12 cellular contexts compared by ENCODE assay signal in genomic region chr18:31011455-31011854, GRCh38. TPM values are rescaled to one million over a fixed set of nuclear protein-coding genes. Genes with fewer than 3 reads are reported as not detected.
DNase-seq lines count a peak whose midpoint lies in the region; ATAC-seq, FAIRE-seq and TF ChIP-seq lines count a peak whose summit lies in the region.
"Not testable (repeated sequence)": the region's sequence is repeated elsewhere in the genome, so short reads cannot be mapped to it uniquely, and the experiment has no call there.
"Had no signal": no experiment of that assay in that cellular context is flagged by ENCODE, and none has a peak within 500 bp of the region (broad histone marks: within the 10 kb centered on the region; RNA-seq: fewer than 3 reads in every experiment).

No MANE protein-coding gene starts in this region.

- H3K4me3 ChIP-seq in K562; fibroblast of lung (replicated peaks in 1 of 4; ENCODE audit: control extremely low read depth in 1 of 4, insufficient read depth in 1 of 4, low read depth in 3 of 4, low read length in 4 of 4): not testable (repeated sequence)

- H3K27me3 ChIP-seq in K562 (ENCODE audit: control insufficient read depth in 2 of 2, insufficient read depth in 2 of 2, low read length in 2 of 2); fibroblast of lung (ENCODE audit: control insufficient read depth, insufficient read depth, low read length): not testable (repeated sequence)

- CTCF ChIA-PET in K562 (lab: Yijun Ruan, JAX; ENCODE audit: low intra/inter-chr PET ratio): not testable (repeated sequence)

- DNase-seq in ELR (ENCODE audit: low read depth): peak; percentile 95
- DNase-seq in HTR-8/SVneo (ENCODE audit: insufficient read length, low spot score): peak; percentile 32
- DNase-seq in RKO (ENCODE audit: low spot score): peak; percentile 90
- DNase-seq in K562 (ENCODE audit: extremely low read depth in 1 of 4, low spot score in 3 of 4): not testable (repeated sequence)
- DNase-seq in fibroblast of lung (ENCODE audit: low read depth in 2 of 2): peak; percentile 37 to 97
- DNase-seq in kidney tubule cell (ENCODE audit: low spot score): peak; percentile 98
- DNase-seq in renal cortical epithelial cell (ENCODE audit: low read depth): peak; percentile 95

- H3K36me3 ChIP-seq in K562 (ENCODE audit: control insufficient read depth, insufficient read depth, low read length); fibroblast of lung (ENCODE audit: control insufficient read depth, insufficient read depth, low read length): not testable (repeated sequence)

- WGBS in K562 (ENCODE audit: insufficient coverage, low coverage, missing lambda C conversion rate): 6% methylated on average over 6 of the region's 7 CpGs

- ATAC-seq in K562: not testable (repeated sequence)

- not testable (repeated sequence) for H3K4me1 ChIP-seq in K562 (replicated peaks in 1 of 2; ENCODE audit: control insufficient read depth in 2 of 2, insufficient read depth in 2 of 2, low read length in 2 of 2); fibroblast of lung (ENCODE audit: control insufficient read depth, extremely low read depth, insufficient read depth, low read length)

- not testable (repeated sequence) for TF ChIP-seq POLR2A in K562 (conservative IDR thresholded peaks at IDR 0.05)

- H3K9ac ChIP-seq in K562 (ENCODE audit: insufficient read depth in 1 of 2, low read depth in 2 of 2, low read length in 2 of 2); fibroblast of lung (ENCODE audit: insufficient read depth, low read length): not testable (repeated sequence)

- not testable (repeated sequence) for H3K9me3 ChIP-seq in K562 (replicated peaks; ENCODE audit: control insufficient read depth, insufficient read depth, low read depth, low read length); fibroblast of lung (ENCODE audit: control insufficient read depth, insufficient read depth, low read depth, low read length)

- TF ChIP-seq RAD21 in K562 (CRISPR knock-in tag; conservative IDR thresholded peaks at IDR 0.05 in 1 of 2, IDR thresholded peaks at IDR 0.05 in 1 of 2): not testable (repeated sequence)

- H3K27ac ChIP-seq in K562 (ENCODE audit: extremely low read depth, low read depth, low read length); fibroblast of lung (ENCODE audit: insufficient read depth, low read length): not testable (repeated sequence)

- FAIRE-seq in HTR-8/SVneo (lab: Jason Lieb, UNC); K562 (lab: Jason Lieb, UNC): not testable (repeated sequence)

- not testable (repeated sequence) for H4K20me1 ChIP-seq in K562 (replicated peaks; ENCODE audit: control insufficient read depth, insufficient read depth, low read length); fibroblast of lung (ENCODE audit: control insufficient read depth, extremely low read depth, insufficient read depth, low read length)

- BruUV-seq in K562 (replicated peaks; lab: Mats Ljungman, UMichigan): not testable (repeated sequence)

- intact Hi-C loops in K562 (cut with micrococcal nuclease): not testable (repeated sequence)

- not testable (repeated sequence) for H3K79me2 ChIP-seq in K562 (ENCODE audit: control insufficient read depth, insufficient read depth, low read length); fibroblast of lung (ENCODE audit: control insufficient read depth, insufficient read depth, low read length)

- not testable (repeated sequence) for TF ChIP-seq EP300 in K562 (IDR thresholded peaks at IDR 0.05; ENCODE audit: low read length)

- in situ Hi-C loops in K562 (cut with MboI): not testable (repeated sequence)

- not testable (repeated sequence) for TF ChIP-seq CTCF in K562 (IDR thresholded peaks at IDR 0.05 in 2 of 3, conservative IDR thresholded peaks at IDR 0.05 in 1 of 3; ENCODE audit: insufficient read depth in 2 of 3, low read depth in 1 of 3, low read length in 3 of 3); fibroblast of lung (conservative IDR thresholded peaks at IDR 0.05 in 1 of 2, IDR thresholded peaks at IDR 0.05 in 1 of 2; ENCODE audit: low read depth in 1 of 2, low read length in 2 of 2)

- H3K9me1 ChIP-seq in K562 (ENCODE audit: control insufficient read depth, insufficient read depth, low read length): not testable (repeated sequence)

- not testable (repeated sequence) for H3K4me2 ChIP-seq in K562 (ENCODE audit: insufficient read depth, low read length); fibroblast of lung (ENCODE audit: extremely low read depth, insufficient read depth, low read length)

- H2AFZ ChIP-seq in K562 (ENCODE audit: low read depth, low read length); fibroblast of lung (ENCODE audit: low read length): not testable (repeated sequence)

- POLR2A ChIA-PET in K562 (lab: Yijun Ruan, JAX): not testable (repeated sequence)

TF ChIP-seq in K562, 482 proteins besides CTCF, POLR2A, EP300 and RAD21:
- peak; percentile 47; the same call in 1 of the 2 replicates for TF ChIP-seq FOSL1 (tag; conservative IDR thresholded peaks at IDR 0.05)
- TF ChIP-seq, protein P1, sequence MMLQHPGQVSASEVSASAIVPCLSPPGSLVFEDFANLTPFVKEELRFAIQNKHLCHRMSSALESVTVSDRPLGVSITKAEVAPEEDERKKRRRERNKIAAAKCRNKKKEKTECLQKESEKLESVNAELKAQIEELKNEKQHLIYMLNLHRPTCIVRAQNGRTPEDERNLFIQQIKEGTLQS (IDR thresholded peaks at IDR 0.05): peak; percentile 73
- TF ChIP-seq, protein P1 (CRISPR knock-in tag; conservative IDR thresholded peaks at IDR 0.05): not testable (repeated sequence)
- peak; percentile 20; the same call in 1 of the 2 replicates for TF ChIP-seq ATF7 (IDR thresholded peaks at IDR 0.05)
- not testable (repeated sequence) for TF ChIP-seq JUND (IDR thresholded peaks at IDR 0.05; ENCODE audit: borderline replicate concordance, low read depth, low read length)
- peak; percentile 26; the same call in 1 of the 3 replicates for TF ChIP-seq JUND (tag; IDR thresholded peaks at IDR 0.05; ENCODE audit: borderline replicate concordance, low read depth, low read length)

RNA-seq across cellular contexts. Expression of gene DSC3, which starts 31.1 kb away (rescaled TPM):
- 0.05 and 0.16 TPM in 2 replicates for total RNA-seq in K562 (2011; cell fraction: chromatin; rRNA removed; ENCODE audit: low replicate concordance)
- total RNA-seq in K562 (2011; cell fraction: nucleolus; rRNA removed): not detected in 2 replicates
- not detected in 2 replicates for total RNA-seq in K562 (2011; cell fraction: nucleoplasm; rRNA removed)
- total RNA-seq in K562 (2014; rRNA removed): 0.04 and 0.09 TPM in 2 replicates
- total RNA-seq in K562 (2014; rRNA removed; fragmentation: Illumina TruSeq; extraction: Trizol): 0.07 and 0.10 TPM in 2 replicates
- total RNA-seq in K562 (2015; rRNA removed; fragmentation: Illumina TruSeq; extraction: Trizol): 0.04 and 0.07 TPM in 2 replicates
- 0.07 and 0.40 TPM in 2 replicates for total RNA-seq in K562 (2021)
- 0.01 TPM in 1 of 2 replicates, not detected in the other for polyA plus RNA-seq in K562 (2011; rRNA removed)
- 0.01 TPM in 1 of 2 replicates, not detected in the other for polyA plus RNA-seq in K562 (2011; cell fraction: cytosol; rRNA removed)
- not detected in 2 replicates for polyA plus RNA-seq in K562 (2011; cell fraction: nucleus; rRNA removed)
- 0.12 and 0.29 TPM in 2 replicates for polyA plus RNA-seq in K562 (2012)
- 0.06 and 0.24 TPM in 2 replicates for polyA plus RNA-seq in K562 (2014; fragmentation: Illumina TruSeq; extraction: Trizol)
- under 1 TPM; 0.03 to 0.11 TPM for polyA plus RNA-seq in K562 (2014; fragmentation: Nextera tagmentation; extraction: Ambion mirVana)
- 0.05 and 0.08 TPM in 2 replicates for polyA plus RNA-seq in K562 (2014; rRNA removed)
- 0.03 TPM in 1 of 2 replicates, not detected in the other for polyA minus RNA-seq in K562 (2011; rRNA and poly(A)+ RNA removed)
- polyA minus RNA-seq in K562 (2011; cell fraction: cytosol; rRNA and poly(A)+ RNA removed): not detected in 2 replicates
- not detected in 2 replicates for polyA minus RNA-seq in K562 (2011; cell fraction: nucleus; rRNA and poly(A)+ RNA removed)
- under 0.01 and 0.17 TPM in 2 replicates for total RNA-seq in fibroblast of lung
- 0.01 and 0.02 TPM in 2 replicates for polyA plus RNA-seq in fibroblast of lung
- 0.10 TPM in 1 of 2 replicates, not detected in the other for polyA plus RNA-seq in fibroblast of lung (2012)
- not detected in 2 replicates for polyA minus RNA-seq in fibroblast of lung (ENCODE audit: low replicate concordance)
- 0.20 and 0.69 TPM in 2 replicates for total RNA-seq in renal cortical epithelial cell
- total RNA-seq: activated T-cell treated with anti-CD3 and anti-CD28 coated beads, Interleukin-2, amount 50 U/mL, for 72 hours; CD4-positive, alpha-beta T cell; G401; T-helper 1 cell treated with Interleukin-12 subunit alpha and Interleukin-12 subunit beta and Interleukin-4 antibody, amounts not matched to agents 30 ng/mL and 1 ng/mL, for 36 hours had no signal
- polyA plus RNA-seq: IgD-negative memory B cell had no signal
